In genomic region chr2:79982445-79982844, GRCh38 we compare ENCODE assay signal across 9 cellular contexts.
A peak's percentile ranks its signal among the peaks of the same experiment; 100 is the strongest.
DNase-seq lines count a peak whose midpoint lies in the region; ATAC-seq, FAIRE-seq and TF ChIP-seq lines count a peak whose summit lies in the region.
"Had no signal": no experiment of that assay in that cellular context is flagged by ENCODE, and none has a peak within 500 bp of the region (broad histone marks: within the 10 kb centered on the region; RNA-seq: fewer than 3 reads in every experiment).

No MANE protein-coding gene starts in this region.

- no peaks in the 10 kb centered on the region for H3K9me3 Mint-ChIP-seq in astrocyte (ENCODE audit: unreplicated experiment)

- peaks cover 4% of the 10 kb centered on the region for H3K4me1 Mint-ChIP-seq in astrocyte (ENCODE audit: low read depth, unreplicated experiment)

- H3K4me1 ChIP-seq in astrocyte (ENCODE audit: insufficient read depth, low read length) = no peaks in the 10 kb centered on the region
- H3K4me1 ChIP-seq in mucosa of descending colon (ENCODE audit: low read depth) = no peaks in the 10 kb centered on the region

- H3K9me3 ChIP-seq in astrocyte (ENCODE audit: insufficient read depth, low read depth, low read length) = no peaks in the 10 kb centered on the region
- no peaks in the 10 kb centered on the region for H3K9me3 ChIP-seq in mucosa of descending colon

- CTCF ChIA-PET in GM10248 (lab: Yijun Ruan, JAX) = no interaction called here

- ATAC-seq in mucosa of descending colon = peak; percentile 77
- no peak for ATAC-seq in HG02623 (IDR thresholded peaks at IDR 0.05; ENCODE audit: unreplicated experiment)

- TF ChIP-seq CTCF in GM10248 (IDR thresholded peaks at IDR 0.05; ENCODE audit: control extremely low read depth, extremely low read depth, low read depth, missing control alignments) = peak; percentile 13
- TF ChIP-seq CTCF in astrocyte (IDR thresholded peaks at IDR 0.05; ENCODE audit: insufficient read depth, low read depth, low read length) = peak; percentile 7
- TF ChIP-seq CTCF in mucosa of descending colon (IDR thresholded peaks at IDR 0.05) = no peak

- H3K9ac ChIP-seq in astrocyte (ENCODE audit: low read length) = no peak overlapping the region

- DNase-seq in GM10248 (ENCODE audit: extremely low spot score) (no peak), HT-29 (ENCODE audit: low spot score) (peak; percentile 61), astrocyte (ENCODE audit: low read depth) (no peak), mucosa of descending colon (peak in 2 of 3 donors; percentile 74 to 75), OCI-M2 (lab: John Stamatoyannopoulos, UW; ENCODE audit: unreplicated experiment) (no peak), GM19240 (ENCODE audit: insufficient read length, low spot score) (no peak)
- DNase-seq: activated CD8-positive, alpha-beta memory T cell treated with anti-CD3 and anti-CD28 coated beads, Interleukin-2, amount 50 U/mL, for 48 hours; stimulated activated CD4-positive, alpha-beta T cell treated with anti-CD3 and anti-CD28 coated beads, Interleukin-4, amount 100 ng/mL, for 1 hour had no signal

- no peaks in the 10 kb centered on the region for H3K36me3 Mint-ChIP-seq in astrocyte (ENCODE audit: low read depth, unreplicated experiment)

- no peaks in the 10 kb centered on the region for H3K27me3 Mint-ChIP-seq in astrocyte (ENCODE audit: low read depth, unreplicated experiment)

- no peaks in the 10 kb centered on the region for H3K27me3 ChIP-seq in astrocyte (ENCODE audit: insufficient read depth, low read length)

- no peaks in the 10 kb centered on the region for H4K20me1 ChIP-seq in astrocyte (ENCODE audit: insufficient read depth, low read length)

- H3K36me3 ChIP-seq in astrocyte (ENCODE audit: insufficient read depth, low read length) (no peaks in the 10 kb centered on the region), mucosa of descending colon (ENCODE audit: low read depth) (no peaks in the 10 kb centered on the region)

- no peak for FAIRE-seq in astrocyte (lab: Jason Lieb, UNC)

- H3K79me2 ChIP-seq in astrocyte (ENCODE audit: insufficient read depth, low read length) = no peaks in the 10 kb centered on the region

- no peak overlapping the region for H2AFZ ChIP-seq in astrocyte (ENCODE audit: low read depth, low read length)

- H3K4me2 ChIP-seq in astrocyte (ENCODE audit: low read length) = no peak overlapping the region

- no peak overlapping the region for H3K27ac Mint-ChIP-seq in astrocyte (ENCODE audit: unreplicated experiment)

- H3K4me3 ChIP-seq in astrocyte (ENCODE audit: insufficient read depth, low read depth, low read length) (no peak overlapping the region), mucosa of descending colon (no peak overlapping the region)

- no peak overlapping the region for H3K27ac ChIP-seq in astrocyte (ENCODE audit: low read depth, low read length)

- POLR2A ChIA-PET in GM10248 (lab: Yijun Ruan, JAX) = no interaction called here

- intact Hi-C loops in mucosa of descending colon (cut with DNase I, micrococcal nuclease) = no loop called here

- H3K4me3 Mint-ChIP-seq in astrocyte (ENCODE audit: unreplicated experiment) = no peak overlapping the region

Comparison
In these comparisons a context has a peak if more than half of its experiments do, and no peak if none do; other contexts are left out.
1. DNase-seq: peak in HT-29 (single experiment) and mucosa of descending colon (2 of 3); none in GM10248 (single experiment), astrocyte (single experiment), OCI-M2 (single experiment) and GM19240 (single experiment).